Comparison of ENCODE assay signal across 18 cellular contexts in genomic region chr20:45863543-45864470, GRCh38.
"Had no signal": no experiment of that assay in that cellular context is flagged by ENCODE, and none has a peak within 500 bp of the region (broad histone marks: within the 10 kb centered on the region; RNA-seq: fewer than 3 reads in every experiment).

No MANE protein-coding gene starts in this region.

- H3K36me3 ChIP-seq: ascending aorta, esophagus squamous epithelium, upper lobe of right lung, WERI-Rb-1 had no signal

- H3K9me3 ChIP-seq: ascending aorta, esophagus squamous epithelium, upper lobe of right lung had no signal

- ATAC-seq: activated CD8-positive, alpha-beta T cell treated with anti-CD3 and anti-CD28 coated beads for 36 hours; left ventricle myocardium superior; stimulated activated naive CD8-positive, alpha-beta T cell treated with anti-CD3 and anti-CD28 coated beads, Interleukin-15, Interleukin-2, amounts not matched to agents 100 U/mL and 50 U/mL, for 24 hours; upper lobe of right lung had no signal

- H3K4me3 Mint-ChIP-seq: activated CD8-positive, alpha-beta T cell treated with anti-CD3 and anti-CD28 coated beads for 36 hours; nephron had no signal

- H3K27me3 ChIP-seq: ascending aorta, dorsolateral prefrontal cortex, esophagus squamous epithelium, upper lobe of right lung had no signal

- H3K9me3 Mint-ChIP-seq: activated CD8-positive, alpha-beta T cell treated with anti-CD3 and anti-CD28 coated beads for 36 hours; nephron had no signal

- H3K4me1 ChIP-seq: ascending aorta, upper lobe of right lung had no signal

- DNase-seq: activated CD4-positive, alpha-beta T cell treated with anti-CD3 and anti-CD28 coated beads for 4 hours; activated CD8-positive, alpha-beta memory T cell treated with anti-CD3 and anti-CD28 coated beads, Interleukin-2, amount 50 U/mL, for 4 hours; activated CD8-positive, alpha-beta T cell treated with anti-CD3 and anti-CD28 coated beads for 36 hours; activated naive CD4-positive, alpha-beta T cell; dorsolateral prefrontal cortex; esophagus squamous epithelium; foreskin fibroblast; head of caudate nucleus; islet precursor cell; left ventricle myocardium superior; mesenchymal stem cell; stimulated activated CD4-positive, alpha-beta T cell treated with anti-CD3 and anti-CD28 coated beads, Interleukin-4, amount 100 ng/mL, for 1 hour; stimulated activated CD8-positive, alpha-beta memory T cell treated with anti-CD3 and anti-CD28 coated beads, Interleukin-4, amount 100 ng/mL, for 48 hours; stimulated activated naive CD8-positive, alpha-beta T cell treated with anti-CD3 and anti-CD28 coated beads, Interleukin-15, Interleukin-2, amounts not matched to agents 100 U/mL and 50 U/mL, for 24 hours; WERI-Rb-1 had no signal

- H3K27ac Mint-ChIP-seq: activated CD8-positive, alpha-beta T cell treated with anti-CD3 and anti-CD28 coated beads for 36 hours; nephron had no signal

- H3K4me3 ChIP-seq: ascending aorta, dorsolateral prefrontal cortex, esophagus squamous epithelium, upper lobe of right lung had no signal

- H3K27me3 Mint-ChIP-seq: activated CD8-positive, alpha-beta T cell treated with anti-CD3 and anti-CD28 coated beads for 36 hours had no signal
